Comparison of ENCODE assay signal across 1 cellular context in the genomic region with DNA sequence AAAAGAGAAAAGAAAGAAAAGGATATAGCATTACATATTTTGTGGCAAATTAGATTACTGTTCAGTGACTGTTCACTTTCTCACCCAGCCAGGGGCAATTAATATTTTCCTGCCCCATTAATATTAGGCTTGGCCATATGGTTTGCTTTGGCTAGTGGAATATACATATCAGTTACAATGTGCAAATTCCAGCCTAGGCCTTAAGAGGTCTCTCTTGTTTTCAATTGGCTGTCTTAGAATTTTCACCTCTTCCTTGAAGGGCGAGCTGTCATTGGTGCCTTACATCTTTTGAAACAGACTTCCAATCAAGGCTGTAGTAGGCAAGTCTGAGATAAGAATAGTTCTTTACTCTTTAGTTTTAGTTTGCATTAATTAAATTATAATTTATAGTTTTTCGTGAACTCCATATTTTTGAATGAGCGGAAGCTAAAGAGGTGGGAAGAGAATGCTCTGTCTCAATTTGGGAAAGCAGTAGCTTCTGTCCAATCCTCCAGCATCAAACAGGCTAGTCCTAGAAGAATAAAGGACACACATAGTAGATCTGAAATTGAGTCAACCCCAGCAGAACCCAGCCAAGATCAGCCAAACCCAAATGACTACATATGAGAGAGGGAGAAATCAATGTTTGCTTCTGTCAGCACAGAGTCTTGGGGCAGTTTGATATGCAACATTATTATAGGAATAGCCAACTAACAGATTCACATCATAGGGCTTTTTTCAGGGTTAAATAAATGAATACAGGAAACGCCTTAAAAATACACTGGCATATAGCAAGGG.
TF ChIP-seq lines count a peak whose summit lies in the region.

No MANE protein-coding gene starts in this region.

TF ChIP-seq in HCT116, 20 proteins besides CTCF, POLR2A, EP300 and RAD21 (continued from another document):
- TF ChIP-seq TCF7L2 (IDR thresholded peaks at IDR 0.05; ENCODE audit: borderline replicate concordance, extremely low read depth, insufficient read depth, insufficient read length) = no peak
- no peak for TF ChIP-seq YY1 (IDR thresholded peaks at IDR 0.05; ENCODE audit: extremely low read depth, insufficient replicate concordance, low read depth, low read length)
